Comparison of ENCODE assay signal across 18 cellular contexts in the genomic region with DNA sequence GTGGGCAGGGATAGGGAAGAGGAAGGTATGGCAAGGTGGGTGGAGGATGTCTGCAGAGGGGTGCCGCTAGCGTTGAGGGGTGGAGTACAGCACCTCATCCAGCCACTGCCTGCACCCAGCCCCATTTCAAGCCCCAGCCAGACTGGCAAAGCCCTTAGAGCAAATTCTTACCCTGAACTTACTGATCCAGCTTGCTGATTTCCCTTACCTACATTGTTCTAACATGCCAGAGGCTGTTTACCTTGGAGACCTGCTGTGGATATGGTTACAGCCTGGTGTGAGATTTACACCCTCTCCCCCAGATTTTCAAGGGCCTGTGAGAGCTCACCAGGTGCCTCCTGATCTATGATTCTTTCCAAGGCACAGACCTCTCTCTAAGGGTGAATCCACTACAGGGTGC.
A peak's percentile ranks its signal among the peaks of the same experiment; 100 is the strongest.
DNase-seq lines count a peak whose midpoint lies in the region; ATAC-seq lines count a peak whose summit lies in the region.
"Had no signal": no experiment of that assay in that cellular context is flagged by ENCODE, and none has a peak within 500 bp of the region (broad histone marks: within the 10 kb centered on the region; RNA-seq: fewer than 3 reads in every experiment).

No MANE protein-coding gene starts in this region.

- no peak overlapping the region for H3K14ac ChIP-seq in neuronal stem cell (ENCODE audit: low read length)

- H3K27me3 ChIP-seq in neuronal stem cell (ENCODE audit: control insufficient read depth in 3 of 3, insufficient read depth in 3 of 3, low read depth in 1 of 3, low read length in 3 of 3): no peaks in the 10 kb centered on the region
- H3K27me3 ChIP-seq: SJCRH30 had no signal

- H4K91ac ChIP-seq in neuronal stem cell (ENCODE audit: low read depth, low read length, poor library complexity): no peak overlapping the region

- H3K9me3 ChIP-seq in neuronal stem cell (replicated peaks in 1 of 2; ENCODE audit: control insufficient read depth in 2 of 2, insufficient read depth in 1 of 2, low read depth in 1 of 2, low read length in 2 of 2): peaks cover 0 to 67% of the 10 kb centered on the region in 2 donors
- H3K9me3 ChIP-seq: SJCRH30 had no signal

- no peak overlapping the region for H4K8ac ChIP-seq in neuronal stem cell (ENCODE audit: low read depth, low read length)

- H3K4ac ChIP-seq in neuronal stem cell (ENCODE audit: low read length): no peak overlapping the region

- no peak overlapping the region for H2BK5ac ChIP-seq in neuronal stem cell (ENCODE audit: low read length)

- no peaks in the 10 kb centered on the region for H3K4me1 ChIP-seq in neuronal stem cell (ENCODE audit: control insufficient read depth in 2 of 2, insufficient read depth in 1 of 2, low read depth in 1 of 2, low read length in 2 of 2)
- H3K4me1 ChIP-seq: SJCRH30 had no signal

- ATAC-seq in HG03108 (IDR thresholded peaks at IDR 0.05; ENCODE audit: unreplicated experiment): no peak
- ATAC-seq: HCT116, K562, T-helper 17 cell had no signal

- H3K36me3 ChIP-seq in neuronal stem cell (replicated peaks in 1 of 2; ENCODE audit: control insufficient read depth in 2 of 2, insufficient read depth in 2 of 2, low read length in 2 of 2): no peaks in the 10 kb centered on the region
- H3K36me3 ChIP-seq: SJCRH30 had no signal

- no peak overlapping the region for H2BK15ac ChIP-seq in neuronal stem cell (ENCODE audit: low read length)

- H3K9ac ChIP-seq in neuronal stem cell (ENCODE audit: low read depth, low read length, poor library complexity): peak overlapping the region; percentile 18

- no peak overlapping the region for H3K4me2 ChIP-seq in neuronal stem cell (ENCODE audit: insufficient read depth, low read length, poor library complexity, severe bottlenecking)

- H2AK5ac ChIP-seq in neuronal stem cell (ENCODE audit: low read depth, low read length): no peak overlapping the region

- H3K18ac ChIP-seq in neuronal stem cell (ENCODE audit: low read length): no peak overlapping the region

- H2AFZ ChIP-seq in neuronal stem cell (ENCODE audit: low read length): no peak overlapping the region

- peak in 2 of 3 experiments; percentile 7 to 60 for DNase-seq in NCI-H1417 (lab: John Stamatoyannopoulos, UW)
- DNase-seq in NCI-H1417 treated with DMSO at 0.1 percent for 48 hours (lab: John Stamatoyannopoulos, UW): no peak
- DNase-seq in NCI-H146 (lab: John Stamatoyannopoulos, UW): peak; percentile 88
- DNase-seq in NCI-H510A treated with DMSO at 0.1 percent for 48 hours (lab: John Stamatoyannopoulos, UW): peak; percentile 86
- no peak for DNase-seq in neuronal stem cell (ENCODE audit: low spot score)
- DNase-seq in mesenteric fat pad (ENCODE audit: low spot score): no peak
- no peak for DNase-seq in kidney glomerular epithelial cell (lab: John Stamatoyannopoulos, UW)
- DNase-seq: 8988T, GDM1, GOT3, NCI-H1930, NCI-H446, NCI-H82, SJCRH30, T-helper 17 cell had no signal

- whole genome bisulfite sequencing in neuronal stem cell (ENCODE audit: extremely low coverage in 2 of 2, insufficient read length in 2 of 2, insufficient replicate concordance in 1 of 2), 2 donors: no CpG with 5 or more reads among the region's 2 CpGs

- no peak overlapping the region for H2BK12ac ChIP-seq in neuronal stem cell (ENCODE audit: low read length)

- no peaks in the 10 kb centered on the region for H3K79me1 ChIP-seq in neuronal stem cell (ENCODE audit: low read depth, low read length)

- H3K27ac ChIP-seq in neuronal stem cell (replicated peaks; ENCODE audit: low read length): no peak overlapping the region
- H3K27ac ChIP-seq: SJCRH30 had no signal

- no peak overlapping the region for H3K4me3 ChIP-seq in neuronal stem cell (ENCODE audit: low read length in 2 of 2)
- H3K4me3 ChIP-seq: K562, SJCRH30 had no signal

- H2BK120ac ChIP-seq in neuronal stem cell (ENCODE audit: low read depth, low read length): no peak overlapping the region

- no peak overlapping the region for H3K23ac ChIP-seq in neuronal stem cell (ENCODE audit: low read depth, low read length, poor library complexity)

Comparison
In these comparisons a context has a peak if more than half of its experiments do, and no peak if none do; other contexts are left out.
1. DNase-seq: peak in NCI-H1417 (2 of 3), NCI-H146 (single experiment) and NCI-H510A treated with DMSO at 0.1 percent for 48 hours (single experiment); none in NCI-H1417 treated with DMSO at 0.1 percent for 48 hours (single experiment), neuronal stem cell (single experiment), mesenteric fat pad (single experiment) and kidney glomerular epithelial cell (single experiment).